9 cellular contexts compared by ENCODE assay signal in genomic region chr3:50155491-50155878, GRCh38. TPM values are rescaled to one million over a fixed set of nuclear protein-coding genes. Genes with fewer than 3 reads are reported as not detected.
A peak's percentile ranks its signal among the peaks of the same experiment; 100 is the strongest.
DNase-seq lines count a peak whose midpoint lies in the region; ATAC-seq, FAIRE-seq and TF ChIP-seq lines count a peak whose summit lies in the region.
"Had no signal": no experiment of that assay in that cellular context is flagged by ENCODE, and none has a peak within 500 bp of the region (broad histone marks: within the 10 kb centered on the region; RNA-seq: fewer than 3 reads in every experiment).

No MANE protein-coding gene starts in this region.

- 0 out of 2 replicates have a peak overlapping the region, but pooled peaks have one; percentile 84 for H2BK12ac ChIP-seq in H1 (ENCODE audit: low read depth, low read length)

- no peak overlapping the region for H3K56ac ChIP-seq in H1 (replicated peaks; ENCODE audit: insufficient read length, low read depth, low read length)

- TF ChIP-seq CTCF in BE2C (IDR thresholded peaks at IDR 0.05; ENCODE audit: low read depth, low read length) (no peak), H1 (IDR thresholded peaks at IDR 0.05; ENCODE audit: control extremely low read depth in 1 of 3, insufficient read depth in 1 of 3, low read depth in 1 of 3, low read length in 3 of 3) (no peak), neural cell (IDR thresholded peaks at IDR 0.05; ENCODE audit: poor library complexity, severe bottlenecking) (no peak)

- no peaks in the 10 kb centered on the region for H3K9me2 ChIP-seq in neural cell (ENCODE audit: insufficient read depth, low read length)

- H3K36me3 ChIP-seq in BE2C (no peaks in the 10 kb centered on the region), NT2/D1 (ENCODE audit: insufficient read depth, insufficient read length, low read length) (peaks cover 12% of the 10 kb centered on the region), H1 (ENCODE audit: control insufficient read depth in 2 of 4, insufficient read depth in 4 of 4, low read length in 3 of 4) (peaks cover 0 to 8% (median 2%) of the 10 kb centered on the region in 4 experiments; a peak in 1 of 8 replicates), neural cell (ENCODE audit: insufficient read depth, low read length) (no peaks in the 10 kb centered on the region)

- WGBS in H1 (ENCODE audit: extremely low coverage in 1 of 2, insufficient coverage in 1 of 2, insufficient read length in 1 of 2, insufficient replicate concordance in 2 of 2, low coverage in 1 of 2, low lambda C conversion rate in 2 of 2, missing lambda C conversion rate in 1 of 2), 2 experiments, result 1% methylated on average over 16 of the region's 37 CpGs; no CpG with 5 or more reads in 1 of the 2 experiments

- no peak for TF ChIP-seq POLR2A in H1 (IDR thresholded peaks at IDR 0.05; ENCODE audit: control extremely low read depth in 1 of 2, low read depth in 2 of 2, low read length in 2 of 2)

- no peaks in the 10 kb centered on the region for H3F3A ChIP-seq in neural cell (ENCODE audit: insufficient read depth, low read length, poor library complexity, severe bottlenecking)

- no peak overlapping the region for H2BK120ac ChIP-seq in H1 (replicated peaks; ENCODE audit: low read depth, low read length)

- POLR2A ChIA-PET in H1 (lab: Charles Lee; ENCODE audit: partially characterized antibody), result interaction anchor here (0.6 to 6.6 kb wide), 11 partner anchors 12 to 173 kb away, joined by 3 to 65 read pairs (median 6); partner anchors contain the start of gene TUSC2

- H2BK20ac ChIP-seq in H1 (ENCODE audit: low read length), result no peak overlapping the region

- no peak overlapping the region for H4K5ac ChIP-seq in H1 (ENCODE audit: insufficient read length, low read depth, low read length)

- FAIRE-seq in H1 (lab: Jason Lieb, UNC), result no peak

- no peak for TF ChIP-seq RAD21 in H1 (IDR thresholded peaks at IDR 0.05 in 1 of 2, conservative IDR thresholded peaks at IDR 0.05 in 1 of 2; ENCODE audit: low read depth in 2 of 2, low read length in 2 of 2)
- no peak for TF ChIP-seq RAD21 in neural cell (conservative IDR thresholded peaks at IDR 0.05)

- no peak for ATAC-seq in HG03175 (IDR thresholded peaks at IDR 0.05; ENCODE audit: unreplicated experiment)
- no peak for ATAC-seq in GM18868 (IDR thresholded peaks at IDR 0.05; ENCODE audit: unreplicated experiment)

- no peak overlapping the region; the same call in 1 of the 2 replicates for H2AK5ac ChIP-seq in H1 (ENCODE audit: low read depth, low read length)

- H3K27me3 ChIP-seq in BE2C (no peaks in the 10 kb centered on the region), NT2/D1 (ENCODE audit: insufficient read depth, insufficient read length) (peaks cover 25% of the 10 kb centered on the region), H1 (replicated peaks in 1 of 4; ENCODE audit: control insufficient read depth in 3 of 4, extremely low read depth in 1 of 4, insufficient read depth in 3 of 4, low read length in 3 of 4) (peaks cover 2 to 19% (median 15%) of the 10 kb centered on the region in 4 experiments; a peak in 6 of 7 replicates), neural cell (ENCODE audit: insufficient read depth, low read depth, low read length) (no peaks in the 10 kb centered on the region)

- peak overlapping the region; percentile 50 for H3K4me3 ChIP-seq in BE2C (ENCODE audit: low read depth, low read length)
- H3K4me3 ChIP-seq in NT2/D1 (ENCODE audit: insufficient read length, low read depth), result peak overlapping the region; percentile 83
- peak overlapping the region; percentile 69 to 78 (median 72) for H3K4me3 ChIP-seq in H1 (ENCODE audit: extremely low read depth in 1 of 4, insufficient read depth in 2 of 4, low read depth in 3 of 4, low read length in 4 of 4)
- peak overlapping the region; percentile 84 for H3K4me3 ChIP-seq in neural cell (ENCODE audit: low read length)

- H2AFZ ChIP-seq in H1 (ENCODE audit: low read length) (no peak overlapping the region), neural cell (ENCODE audit: low read depth, low read length) (no peak overlapping the region)

- H3K18ac ChIP-seq in H1 (ENCODE audit: extremely low read depth, low read length), result peak overlapping the region; percentile 71

- TF ChIP-seq EP300 in H1 (IDR thresholded peaks at IDR 0.05; ENCODE audit: borderline replicate concordance in 1 of 2, low read depth in 2 of 2, low read length in 2 of 2) (no peak), neural cell (conservative IDR thresholded peaks at IDR 0.05; ENCODE audit: poor library complexity, severe bottlenecking) (no peak)

- H3K4me2 ChIP-seq in H1 (ENCODE audit: insufficient read depth in 1 of 2, low read depth in 2 of 2, low read length in 2 of 2) (peak overlapping the region; percentile 94 to 97), neural cell (ENCODE audit: low read length) (peak overlapping the region; percentile 94)

- H3K9ac ChIP-seq in NT2/D1 (ENCODE audit: insufficient read length, low read depth) (peak overlapping the region; percentile 78), H1 (replicated peaks in 1 of 4; ENCODE audit: extremely low read depth in 1 of 4, low read depth in 3 of 4, low read length in 3 of 4) (peak overlapping the region in 3 of 4 experiments; percentile 54 to 62 (median 58); a peak in 6 of 7 replicates), neural cell (ENCODE audit: low read length) (peak overlapping the region; percentile 89)

- CTCF ChIA-PET in H1 (lab: Charles Lee; ENCODE audit: partially characterized antibody), result interaction anchor here (1.0 to 2.0 kb wide), 11 partner anchors 18 to 100 kb away, joined by 3 to 21 read pairs (median 5); no protein-coding TSS in a partner anchor

- peaks cover 0 to 24% of the 10 kb centered on the region in 2 experiments; a peak in 1 of 4 replicates for H3K79me2 ChIP-seq in H1 (ENCODE audit: control insufficient read depth in 1 of 2, insufficient read depth in 2 of 2, low read length in 2 of 2)
- peaks cover 15% of the 10 kb centered on the region for H3K79me2 ChIP-seq in neural cell (replicated peaks; ENCODE audit: insufficient read depth, low read length)

- no peak for DNase-seq in BE2C
- no peak for DNase-seq in NT2/D1 (ENCODE audit: low read depth, low spot score)
- peak in 1 of 2 experiments; percentile 63 for DNase-seq in H1 (ENCODE audit: low read depth in 1 of 2, low spot score in 2 of 2)
- no peak for DNase-seq in T-helper 9 cell
- DNase-seq in activated gamma-delta T cell treated with Interleukin-2 at 50 U/mL for 16 hours, result no peak

- no peak overlapping the region for H3K27ac ChIP-seq in H1 (ENCODE audit: low read depth, low read length)
- H3K27ac ChIP-seq in neural cell (ENCODE audit: low read length), result peak overlapping the region; percentile 21

- H4K8ac ChIP-seq in H1 (ENCODE audit: extremely low read depth, insufficient read depth, low read length), result no peak overlapping the region; the same call in 1 of the 2 replicates

- H4K91ac ChIP-seq in H1 (replicated peaks; ENCODE audit: insufficient read length, low read length), result no peak overlapping the region

- peaks cover 10% of the 10 kb centered on the region for H3K4me1 ChIP-seq in BE2C
- peaks cover 50% of the 10 kb centered on the region for H3K4me1 ChIP-seq in NT2/D1 (ENCODE audit: insufficient read depth, insufficient read length)
- peaks cover under 1 to 50% (median 38%) of the 10 kb centered on the region in 4 experiments for H3K4me1 ChIP-seq in H1 (replicated peaks in 1 of 4; ENCODE audit: control insufficient read depth in 3 of 4, insufficient read depth in 4 of 4, low read length in 3 of 4)

- no peak overlapping the region for H3K14ac ChIP-seq in H1 (ENCODE audit: insufficient read length)

- H2BK5ac ChIP-seq in H1 (ENCODE audit: low read depth, low read length), result no peak overlapping the region

- H3K4ac ChIP-seq in H1 (replicated peaks; ENCODE audit: insufficient read length, low read depth, low read length), result no peak overlapping the region

- H3K9me3 ChIP-seq in BE2C (no peaks in the 10 kb centered on the region), NT2/D1 (ENCODE audit: insufficient read depth, low read length) (no peaks in the 10 kb centered on the region), H1 (ENCODE audit: insufficient read depth in 2 of 2, low read depth in 1 of 2, low read length in 1 of 2) (no peaks in the 10 kb centered on the region), neural cell (ENCODE audit: low read length) (no peaks in the 10 kb centered on the region)

- H3K79me1 ChIP-seq in H1 (ENCODE audit: low read depth, low read length), result peaks cover 10% of the 10 kb centered on the region; the same call in 1 of the 2 replicates

- H3K23ac ChIP-seq in H1 (ENCODE audit: insufficient read length), result no peak overlapping the region

- peaks cover 17% of the 10 kb centered on the region; the same call in 1 of the 2 replicates for H3K23me2 ChIP-seq in H1 (ENCODE audit: low read depth, low read length)

- H4K20me1 ChIP-seq in H1 (replicated peaks in 1 of 2; ENCODE audit: control insufficient read depth in 1 of 2, insufficient read depth in 2 of 2, low read length in 2 of 2) (peaks cover 3 to 12% of the 10 kb centered on the region in 2 experiments), neural cell (ENCODE audit: insufficient read depth) (no peaks in the 10 kb centered on the region)

- peak overlapping the region; percentile 88; the same call in 1 of the 2 replicates for H2BK15ac ChIP-seq in H1 (ENCODE audit: low read length)

RNA-seq across cellular contexts. Expression of gene SEMA3F, which starts 0.4 kb away (rescaled TPM):
- polyA plus RNA-seq in BE2C (2012; ENCODE audit: insufficient read depth, insufficient read length, low read depth), result 43.3 TPM
- 37.0 and 39.6 TPM in 2 replicates for total RNA-seq in H1 (2021; fragmentation: NEBNext Ultra II Directional; extraction: Animal tissue kit (Norgen Biotek cat#: 25700))
- 20.3 and 36.0 TPM in 2 replicates for polyA plus RNA-seq in H1 (2011; rRNA removed)
- polyA plus RNA-seq in H1 (2011; cell fraction: cytosol; rRNA removed), result 21.2 TPM
- 58.6 TPM for polyA plus RNA-seq in H1 (2011; cell fraction: nucleus; rRNA removed)
- polyA plus RNA-seq in H1 (2012, experiment 1 of 2), result 15.9 to 32.4 TPM (median 29.9 TPM) in 4 replicates
- polyA plus RNA-seq in H1 (2012, experiment 2 of 2), result 23.9 TPM
- polyA plus RNA-seq in H1 (2013, experiment 1 of 2), result 45.3 TPM
- 41.8 TPM for polyA plus RNA-seq in H1 (2013, experiment 2 of 2)
- 28.0 and 36.9 TPM in 2 replicates for polyA minus RNA-seq in H1 (2011; rRNA and poly(A)+ RNA removed)
- polyA minus RNA-seq in H1 (2011; cell fraction: cytosol; rRNA and poly(A)+ RNA removed), result 35.4 TPM
- 25.2 TPM for polyA minus RNA-seq in H1 (2011; cell fraction: nucleus; rRNA and poly(A)+ RNA removed)
- 17.0 and 20.4 TPM in 2 replicates for polyA plus RNA-seq in neural cell
- polyA minus RNA-seq in neural cell, result 23.3 and 28.0 TPM in 2 replicates

RNA-seq across cellular contexts. Expression of gene GNAT1, which starts 35.9 kb away (rescaled TPM):
- not detected for polyA plus RNA-seq in BE2C (2012; ENCODE audit: insufficient read depth, insufficient read length, low read depth)
- total RNA-seq in H1 (2021; fragmentation: NEBNext Ultra II Directional; extraction: Animal tissue kit (Norgen Biotek cat#: 25700)), result not detected in 2 replicates
- polyA plus RNA-seq in H1 (2011; rRNA removed) (0.08 and 0.20 TPM in 2 replicates), neural cell (not detected in 2 replicates)
- polyA plus RNA-seq in H1 (2011; cell fraction: cytosol; rRNA removed), result 0.10 TPM
- polyA plus RNA-seq in H1 (2011; cell fraction: nucleus; rRNA removed), result 0.19 TPM
- 0.32 to 0.39 TPM in 2 of 4 replicates, not detected in the others for polyA plus RNA-seq in H1 (2012, experiment 1 of 2)
- not detected for polyA plus RNA-seq in H1 (2012, experiment 2 of 2)
- polyA plus RNA-seq in H1 (2013, experiment 1 of 2), result 0.12 TPM
- polyA plus RNA-seq in H1 (2013, experiment 2 of 2), result 0.18 TPM
- 0.13 and 0.15 TPM in 2 replicates for polyA minus RNA-seq in H1 (2011; rRNA and poly(A)+ RNA removed)
- polyA minus RNA-seq in H1 (2011; cell fraction: cytosol; rRNA and poly(A)+ RNA removed), result not detected
- not detected for polyA minus RNA-seq in H1 (2011; cell fraction: nucleus; rRNA and poly(A)+ RNA removed)
- 0.24 TPM in 1 of 2 replicates, not detected in the other for polyA minus RNA-seq in neural cell
- total RNA-seq: cerebellum had no signal

RNA-seq across cellular contexts. Expression of gene SLC38A3, which starts 49.6 kb away (rescaled TPM):
- polyA plus RNA-seq in BE2C (2012; ENCODE audit: insufficient read depth, insufficient read length, low read depth), result 0.43 TPM
- total RNA-seq in H1 (2021; fragmentation: NEBNext Ultra II Directional; extraction: Animal tissue kit (Norgen Biotek cat#: 25700)), result 0.57 and 1.2 TPM in 2 replicates
- polyA plus RNA-seq in H1 (2011; rRNA removed), result 3.7 and 4.7 TPM in 2 replicates
- 2.0 TPM for polyA plus RNA-seq in H1 (2011; cell fraction: cytosol; rRNA removed)
- 10.8 TPM for polyA plus RNA-seq in H1 (2011; cell fraction: nucleus; rRNA removed)
- 0.87 to 1.5 TPM (median 1.1 TPM) in 4 replicates for polyA plus RNA-seq in H1 (2012, experiment 1 of 2)
- 0.85 TPM for polyA plus RNA-seq in H1 (2012, experiment 2 of 2)
- polyA plus RNA-seq in H1 (2013, experiment 1 of 2), result 1.2 TPM
- 1.0 TPM for polyA plus RNA-seq in H1 (2013, experiment 2 of 2)
- 1.5 and 2.5 TPM in 2 replicates for polyA minus RNA-seq in H1 (2011; rRNA and poly(A)+ RNA removed)
- polyA minus RNA-seq in H1 (2011; cell fraction: cytosol; rRNA and poly(A)+ RNA removed), result 0.88 TPM
- polyA minus RNA-seq in H1 (2011; cell fraction: nucleus; rRNA and poly(A)+ RNA removed), result 1.9 TPM
- polyA plus RNA-seq in neural cell, result 0.66 TPM in 1 of 2 replicates, not detected in the other
- 0.81 and 5.1 TPM in 2 replicates for polyA minus RNA-seq in neural cell
